ENCODE assay signal across 9 cellular contexts in genomic region chr10:11573497-11573896, GRCh38. TPM values are rescaled to one million over a fixed set of nuclear protein-coding genes. Genes with fewer than 3 reads are reported as not detected.
DNase-seq lines count a peak whose midpoint lies in the region; ATAC-seq and TF ChIP-seq lines count a peak whose summit lies in the region.
"Had no signal": no experiment of that assay in that cellular context is flagged by ENCODE, and none has a peak within 500 bp of the region (broad histone marks: within the 10 kb centered on the region; RNA-seq: fewer than 3 reads in every experiment).

No MANE protein-coding gene starts in this region.

- peak; percentile 54 for DNase-seq in amniotic epithelial cell (ENCODE audit: low read depth)
- no peak for DNase-seq in osteoblast (ENCODE audit: insufficient read length, low spot score, missing footprints)
- DNase-seq in amniotic stem cell (lab: John Stamatoyannopoulos, UW), result no peak
- DNase-seq in T-helper 9 cell, result no peak
- no peak for DNase-seq in left colon
- DNase-seq in T1000 (lab: John Stamatoyannopoulos, UW), result no peak

- peak overlapping the region; percentile 34 for H3K4me3 ChIP-seq in osteoblast (ENCODE audit: insufficient read depth, low read length)
- H3K4me3 ChIP-seq: SJSA1 had no signal

- no peaks in the 10 kb centered on the region for H3K4me1 ChIP-seq in osteoblast (ENCODE audit: insufficient read depth, low read length)
- H3K4me1 ChIP-seq: SJSA1 had no signal

- no peaks in the 10 kb centered on the region for H3K36me3 ChIP-seq in osteoblast (ENCODE audit: insufficient read depth, low read length)
- H3K36me3 ChIP-seq: SJSA1 had no signal

- peaks cover 8% of the 10 kb centered on the region for H4K20me1 ChIP-seq in osteoblast (ENCODE audit: insufficient read depth, low read length)

- intact Hi-C loops in left colon (cut with DNase I, micrococcal nuclease), result no loop called here

- H3K9me3 ChIP-seq in osteoblast (ENCODE audit: low read depth, low read length), result no peaks in the 10 kb centered on the region
- H3K9me3 ChIP-seq: SJSA1 had no signal

- ATAC-seq in GM18511 (IDR thresholded peaks at IDR 0.05; ENCODE audit: unreplicated experiment) (peak; percentile 64), HG02981 (IDR thresholded peaks at IDR 0.05; ENCODE audit: unreplicated experiment) (peak; percentile 64), left colon (no peak)

- TF ChIP-seq CTCF in osteoblast (IDR thresholded peaks at IDR 0.05; ENCODE audit: extremely low read depth, low read depth, low read length), result no peak

- no peak overlapping the region for H3K27ac ChIP-seq in osteoblast (ENCODE audit: low read depth, low read length)
- H3K27ac ChIP-seq: SJSA1 had no signal

- no peaks in the 10 kb centered on the region for H3K27me3 ChIP-seq in osteoblast (ENCODE audit: insufficient read depth, low read length)
- H3K27me3 ChIP-seq: SJSA1 had no signal

- H3K79me2 ChIP-seq in osteoblast (ENCODE audit: insufficient read depth, low read length), result peaks cover 21% of the 10 kb centered on the region

- H3K4me2 ChIP-seq in osteoblast (ENCODE audit: insufficient read depth, low read length), result peak overlapping the region; percentile 9

- H2AFZ ChIP-seq in osteoblast (ENCODE audit: low read length), result no peak overlapping the region

RNA-seq across cellular contexts. Expression of gene USP6NL, which starts 38.0 kb away (rescaled TPM):
- total RNA-seq in osteoblast, result 13.8 and 14.1 TPM in 2 replicates
- total RNA-seq in left colon, result 10 to 100 TPM; 18.3 to 20.1 TPM
